In genomic region chr2:120228503-120228902, GRCh38 we compare ENCODE assay signal across 10 cellular contexts. TPM values are rescaled to one million over a fixed set of nuclear protein-coding genes. Genes with fewer than 3 reads are reported as not detected.
A peak's percentile ranks its signal among the peaks of the same experiment; 100 is the strongest.
DNase-seq lines count a peak whose midpoint lies in the region; ATAC-seq and TF ChIP-seq lines count a peak whose summit lies in the region.
"Had no signal": no experiment of that assay in that cellular context is flagged by ENCODE, and none has a peak within 500 bp of the region (broad histone marks: within the 10 kb centered on the region; RNA-seq: fewer than 3 reads in every experiment).

No MANE protein-coding gene starts in this region.

- CTCF ChIA-PET in CD4-positive, alpha-beta T cell (lab: Charles Lee): no interaction called here
- CTCF ChIA-PET in SK-N-SH (lab: Yijun Ruan, JAX): interaction anchor here (1.4 to 2.2 kb wide), 3 partner anchors 24 to 119 kb away, joined by 5 to 11 read pairs (median 7); partner anchors contain the start of gene RALB

- intact Hi-C loops in CD4-positive, alpha-beta T cell (cut with DNase I, micrococcal nuclease): loop anchor here (2.0 to 5.0 kb wide), 2 partner anchors 84 kb away; no protein-coding TSS in a partner anchor

- 69% methylated on average over 5 of the region's 5 CpGs for WGBS in SK-N-SH (ENCODE audit: low lambda C conversion rate)

- H3K27me3 ChIP-seq in CD4-positive, alpha-beta T cell (ENCODE audit: control insufficient read depth, insufficient read depth, low read length): no peaks in the 10 kb centered on the region
- H3K27me3 ChIP-seq in SK-N-SH (ENCODE audit: insufficient read depth): no peaks in the 10 kb centered on the region

- H3K27ac ChIP-seq in CD4-positive, alpha-beta T cell (ENCODE audit: low read depth, low read length): no peak overlapping the region
- no peak overlapping the region for H3K27ac ChIP-seq in SK-N-SH (ENCODE audit: low read depth in 2 of 2, low read length in 1 of 2)

- H2AFZ ChIP-seq in SK-N-SH (ENCODE audit: low read depth): no peak overlapping the region

- H3K4me2 ChIP-seq in SK-N-SH: no peak overlapping the region

- peaks cover 80% of the 10 kb centered on the region for H3K4me1 Mint-ChIP-seq in CD4-positive, alpha-beta T cell (ENCODE audit: low read depth)
- H3K4me1 Mint-ChIP-seq in memory B cell: peaks cover 33% of the 10 kb centered on the region

- peaks cover 3 to 22% of the 10 kb centered on the region in 2 experiments; a peak in 2 of 4 replicates for H3K4me1 ChIP-seq in SK-N-SH (ENCODE audit: control insufficient read depth in 1 of 2, insufficient read depth in 2 of 2, low read depth in 1 of 2, low read length in 1 of 2)

- peak overlapping the region; percentile 77 for H3K27ac Mint-ChIP-seq in CD4-positive, alpha-beta T cell
- H3K27ac Mint-ChIP-seq in memory B cell: peak overlapping the region; percentile 58

- TF ChIP-seq EP300 in SK-N-SH (IDR thresholded peaks at IDR 0.05; ENCODE audit: borderline replicate concordance in 1 of 2, low read depth in 1 of 2, low read length in 1 of 2): no peak

- no peaks in the 10 kb centered on the region for H3F3A ChIP-seq in SK-N-SH (replicated peaks; ENCODE audit: insufficient read depth)

- ATAC-seq in CD4-positive, alpha-beta T cell (ENCODE audit: poor library complexity): no peak
- ATAC-seq in memory B cell (ENCODE audit: low read depth) (no peak), GM19035 (IDR thresholded peaks at IDR 0.05; ENCODE audit: unreplicated experiment) (no peak)

- H3K9me3 Mint-ChIP-seq in CD4-positive, alpha-beta T cell: no peaks in the 10 kb centered on the region
- H3K9me3 Mint-ChIP-seq in memory B cell: no peaks in the 10 kb centered on the region

- peaks cover 9% of the 10 kb centered on the region for H3K36me3 Mint-ChIP-seq in CD4-positive, alpha-beta T cell (ENCODE audit: low read depth)
- no peaks in the 10 kb centered on the region for H3K36me3 Mint-ChIP-seq in memory B cell
- H3K36me3 Mint-ChIP-seq: brain had no signal

- no peaks in the 10 kb centered on the region for H3K27me3 Mint-ChIP-seq in CD4-positive, alpha-beta T cell
- no peaks in the 10 kb centered on the region for H3K27me3 Mint-ChIP-seq in memory B cell

- TF ChIP-seq RAD21 in SK-N-SH (IDR thresholded peaks at IDR 0.05; ENCODE audit: low read length): peak; percentile 33

- no peak overlapping the region for H3K4me3 ChIP-seq in SK-N-SH (ENCODE audit: low read depth in 2 of 2, low read length in 1 of 2)

- H3K9ac ChIP-seq in SK-N-SH: no peak overlapping the region

- peak overlapping the region; percentile 16 for H3K4me3 Mint-ChIP-seq in CD4-positive, alpha-beta T cell
- no peak overlapping the region for H3K4me3 Mint-ChIP-seq in memory B cell

- no peaks in the 10 kb centered on the region for H3K9me3 ChIP-seq in CD4-positive, alpha-beta T cell (ENCODE audit: control insufficient read depth, low read length)
- no peaks in the 10 kb centered on the region for H3K9me3 ChIP-seq in SK-N-SH

- DNase-seq in CD4-positive, alpha-beta T cell: peak in 1 of 10 experiments; percentile 22
- DNase-seq in GM10266 (ENCODE audit: extremely low spot score) (no peak), SK-N-SH (no peak), memory B cell (ENCODE audit: low spot score in 2 of 2) (no peak), NCI-H748 (lab: John Stamatoyannopoulos, UW; ENCODE audit: unreplicated experiment) (no peak), NCI-H748 treated with DMSO at 0.1 percent for 48 hours (lab: John Stamatoyannopoulos, UW) (no peak)
- DNase-seq: mammary epithelial cell, substantia nigra had no signal

- no peaks in the 10 kb centered on the region for H4K20me1 ChIP-seq in SK-N-SH (ENCODE audit: insufficient read depth)

- POLR2A ChIA-PET in CD4-positive, alpha-beta T cell (lab: Charles Lee): interaction anchor here (1.4 to 1.5 kb wide), 2 partner anchors 24 to 52 kb away, joined by 5 to 6 read pairs; partner anchors contain the start of gene RALB
- POLR2A ChIA-PET in SK-N-SH (lab: Yijun Ruan, JAX): no interaction called here

- H3K9me2 ChIP-seq in SK-N-SH: no peaks in the 10 kb centered on the region

- H3K79me2 ChIP-seq in SK-N-SH (ENCODE audit: insufficient read depth): no peaks in the 10 kb centered on the region

- no peak for TF ChIP-seq CTCF in CD4-positive, alpha-beta T cell (IDR thresholded peaks at IDR 0.05)
- TF ChIP-seq CTCF in GM10266 (IDR thresholded peaks at IDR 0.05; ENCODE audit: control insufficient read depth, insufficient read depth, low read depth, missing control alignments): peak; percentile 4
- no peak; the same call in 1 of the 2 replicates for TF ChIP-seq CTCF in SK-N-SH (IDR thresholded peaks at IDR 0.05)

- H3K36me3 ChIP-seq in SK-N-SH (replicated peaks in 1 of 2; ENCODE audit: control insufficient read depth in 1 of 2, insufficient read depth in 2 of 2, low read length in 1 of 2): no peaks in the 10 kb centered on the region

TF ChIP-seq in SK-N-SH, 30 proteins besides CTCF, POLR2A, EP300 and RAD21:
- peak; percentile 21; the same call in 1 of the 2 replicates for TF ChIP-seq SMC3 (IDR thresholded peaks at IDR 0.05; ENCODE audit: low read depth, low read length)
- TF ChIP-seq SIN3A (IDR thresholded peaks at IDR 0.05; ENCODE audit: borderline replicate concordance, low read depth, low read length): no peak
- TF ChIP-seq ELF1 (IDR thresholded peaks at IDR 0.05): no peak
- TF ChIP-seq CHD2 (IDR thresholded peaks at IDR 0.05; ENCODE audit: low read length, partially characterized antibody): no peak
- no peak for TF ChIP-seq IRF3 (IDR thresholded peaks at IDR 0.05; ENCODE audit: low read depth, low read length)
- no peak for TF ChIP-seq TAF1 (IDR thresholded peaks at IDR 0.05; ENCODE audit: borderline replicate concordance, low read depth, low read length)
TF ChIP-seq in SK-N-SH: peak in this region for 1.

RNA-seq across cellular contexts. Expression of gene TMEM185B, which starts 5.3 kb away (rescaled TPM):
- total RNA-seq in CD4-positive, alpha-beta T cell: 10 to 100 TPM; 17.7 to 19.0 TPM
- 24.8 and 36.0 TPM in 2 replicates for polyA plus RNA-seq in SK-N-SH (2012; rRNA removed)
- 23.5 and 31.6 TPM in 2 replicates for polyA plus RNA-seq in SK-N-SH (2012; cell fraction: cytosol; rRNA removed)
- polyA plus RNA-seq in SK-N-SH (2012; cell fraction: nucleus; rRNA removed): 19.2 and 20.2 TPM in 2 replicates

RNA-seq across cellular contexts. Expression of gene RALB, which starts 24.1 kb away (rescaled TPM):
- total RNA-seq in CD4-positive, alpha-beta T cell: 1 to 10 TPM; 3.1 to 3.6 TPM
- polyA plus RNA-seq in SK-N-SH (2012; rRNA removed): 37.2 and 40.8 TPM in 2 replicates
- 50.9 and 54.5 TPM in 2 replicates for polyA plus RNA-seq in SK-N-SH (2012; cell fraction: cytosol; rRNA removed)
- polyA plus RNA-seq in SK-N-SH (2012; cell fraction: nucleus; rRNA removed): 8.4 and 13.9 TPM in 2 replicates
